8 cellular contexts compared by ENCODE assay signal in the genomic region with DNA sequence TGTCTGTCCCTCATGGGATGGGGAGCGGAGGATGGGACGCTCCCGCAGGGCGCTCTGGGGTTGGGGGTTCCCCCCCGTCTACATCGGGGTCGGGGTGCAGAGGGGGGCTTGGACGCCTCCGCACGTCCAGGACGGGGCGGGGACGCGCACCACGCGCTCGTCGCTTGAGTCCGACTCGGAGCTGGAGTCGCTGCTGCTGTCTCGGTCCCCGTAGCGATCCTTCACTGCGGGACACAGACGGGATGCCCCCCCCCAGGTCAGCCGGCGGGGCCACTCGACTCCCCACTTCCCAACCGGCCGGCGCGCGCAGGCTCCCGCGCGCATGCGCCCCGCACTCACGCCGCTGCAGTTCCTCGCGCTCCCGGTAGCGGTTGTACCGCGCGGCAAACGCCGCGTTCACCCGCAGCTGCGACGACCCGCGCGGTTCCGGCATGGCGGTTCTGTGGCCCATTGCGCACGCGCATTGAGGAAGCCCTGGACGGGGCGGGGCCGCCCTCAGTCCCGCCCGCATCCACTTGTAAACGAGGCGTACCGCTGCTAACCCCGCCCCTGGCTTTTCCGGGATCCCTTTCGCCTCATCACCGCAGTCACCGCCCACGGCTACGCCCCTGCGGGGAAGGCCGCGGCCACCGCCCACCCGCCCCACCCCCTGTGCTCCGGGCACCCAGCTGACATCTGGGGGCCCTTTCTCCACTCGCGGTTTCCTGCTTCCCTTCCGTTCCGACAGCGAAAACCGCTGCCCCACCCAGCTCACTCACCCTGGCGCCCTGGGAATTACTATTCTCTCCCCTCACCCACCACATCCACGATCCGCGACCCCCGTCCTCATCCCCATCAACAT. TPM values are rescaled to one million over a fixed set of nuclear protein-coding genes. Genes with fewer than 3 reads are reported as not detected.
DNase-seq lines count a peak whose midpoint lies in the region; ATAC-seq and TF ChIP-seq lines count a peak whose summit lies in the region.

A gene (minus strand): TSS at position 444 of the 841 bp plus-strand sequence. CDS start 11 bp downstream, at position 433.

- peak; percentile 82 for DNase-seq in DMS53 treated with DMSO at 0.1 percent for 48 hours (lab: John Stamatoyannopoulos, UW; ENCODE audit: unreplicated experiment)
- DNase-seq in KG1 (lab: John Stamatoyannopoulos, UW) = peak; percentile 98
- peak; percentile 99 for DNase-seq in activated T-cell treated with anti-CD3 and anti-CD28 coated beads, Interleukin-2, amount 50 U/mL, for 24 hours
- peak; percentile 96 for DNase-seq in stimulated activated CD8-positive, alpha-beta memory T cell treated with anti-CD3 and anti-CD28 coated beads, Interleukin-7, amount 100 ng/mL, for 24 hours (ENCODE audit: low read depth)

- no peaks in the 10 kb centered on the region for H3K27me3 ChIP-seq in muscle layer of duodenum (ENCODE audit: low read depth, low read length)

- peaks cover 62% of the 10 kb centered on the region for H3K36me3 Mint-ChIP-seq in activated T-cell treated with anti-CD3 and anti-CD28 coated beads, Interleukin-2, amount 50 U/mL, for 24 hours (ENCODE audit: low read depth)

- peaks cover 2 to 6% of the 10 kb centered on the region in 2 donors for H3K36me3 ChIP-seq in muscle layer of duodenum (ENCODE audit: control insufficient read depth in 1 of 2, insufficient read depth in 2 of 2, low read length in 2 of 2)

- peaks cover 13 to 38% of the 10 kb centered on the region in 2 donors for H3K4me1 ChIP-seq in muscle layer of duodenum (ENCODE audit: control insufficient read depth in 1 of 2, insufficient read depth in 2 of 2, low read length in 2 of 2)

- no peaks in the 10 kb centered on the region for H3K27me3 Mint-ChIP-seq in activated T-cell treated with anti-CD3 and anti-CD28 coated beads, Interleukin-2, amount 50 U/mL, for 24 hours

- ATAC-seq in GM21717 (IDR thresholded peaks at IDR 0.05; ENCODE audit: unreplicated experiment) (peak; percentile 36), esophagus mucosa (peak; percentile 84)

- H3K9me3 Mint-ChIP-seq in activated T-cell treated with anti-CD3 and anti-CD28 coated beads, Interleukin-2, amount 50 U/mL, for 24 hours = no peaks in the 10 kb centered on the region

- peak within 1 kb of the TSS; percentile 82 for H3K27ac ChIP-seq in muscle layer of duodenum (ENCODE audit: low read length)

- no peaks in the 10 kb centered on the region for H3K9me3 ChIP-seq in muscle layer of duodenum (ENCODE audit: control insufficient read depth in 1 of 2, low read length in 2 of 2)

- H3K4me3 Mint-ChIP-seq in activated T-cell treated with anti-CD3 and anti-CD28 coated beads, Interleukin-2, amount 50 U/mL, for 24 hours = peak within 1 kb of the TSS; percentile 91

- H3K4me1 Mint-ChIP-seq in activated T-cell treated with anti-CD3 and anti-CD28 coated beads, Interleukin-2, amount 50 U/mL, for 24 hours (ENCODE audit: low read depth) = peaks cover 53% of the 10 kb centered on the region

- H3K4me3 ChIP-seq in muscle layer of duodenum (ENCODE audit: low read depth in 1 of 2, low read length in 2 of 2) = peak within 1 kb of the TSS; percentile 76 to 88

- H3K27ac Mint-ChIP-seq in activated T-cell treated with anti-CD3 and anti-CD28 coated beads, Interleukin-2, amount 50 U/mL, for 24 hours = peak within 1 kb of the TSS; percentile 94

TF ChIP-seq in PFSK-1, 5 proteins besides CTCF, POLR2A, EP300 and RAD21:
- TF ChIP-seq POLR2AphosphoS5 (IDR thresholded peaks at IDR 0.05; ENCODE audit: low read depth, low read length) (peak; percentile 95), TAF1 (IDR thresholded peaks at IDR 0.05; ENCODE audit: borderline replicate concordance, insufficient read depth, low read length) (peak; percentile 79), FOXP2 (optimal IDR thresholded peaks at IDR 0.05; ENCODE audit: borderline replicate concordance, extremely low read depth, extremely low read length, insufficient read depth) (peak; percentile 73), SIN3A (IDR thresholded peaks at IDR 0.05; ENCODE audit: borderline replicate concordance, insufficient read depth, low read length) (peak; percentile 96; the same call in 1 of the 2 replicates)
- TF ChIP-seq, protein P1, sequence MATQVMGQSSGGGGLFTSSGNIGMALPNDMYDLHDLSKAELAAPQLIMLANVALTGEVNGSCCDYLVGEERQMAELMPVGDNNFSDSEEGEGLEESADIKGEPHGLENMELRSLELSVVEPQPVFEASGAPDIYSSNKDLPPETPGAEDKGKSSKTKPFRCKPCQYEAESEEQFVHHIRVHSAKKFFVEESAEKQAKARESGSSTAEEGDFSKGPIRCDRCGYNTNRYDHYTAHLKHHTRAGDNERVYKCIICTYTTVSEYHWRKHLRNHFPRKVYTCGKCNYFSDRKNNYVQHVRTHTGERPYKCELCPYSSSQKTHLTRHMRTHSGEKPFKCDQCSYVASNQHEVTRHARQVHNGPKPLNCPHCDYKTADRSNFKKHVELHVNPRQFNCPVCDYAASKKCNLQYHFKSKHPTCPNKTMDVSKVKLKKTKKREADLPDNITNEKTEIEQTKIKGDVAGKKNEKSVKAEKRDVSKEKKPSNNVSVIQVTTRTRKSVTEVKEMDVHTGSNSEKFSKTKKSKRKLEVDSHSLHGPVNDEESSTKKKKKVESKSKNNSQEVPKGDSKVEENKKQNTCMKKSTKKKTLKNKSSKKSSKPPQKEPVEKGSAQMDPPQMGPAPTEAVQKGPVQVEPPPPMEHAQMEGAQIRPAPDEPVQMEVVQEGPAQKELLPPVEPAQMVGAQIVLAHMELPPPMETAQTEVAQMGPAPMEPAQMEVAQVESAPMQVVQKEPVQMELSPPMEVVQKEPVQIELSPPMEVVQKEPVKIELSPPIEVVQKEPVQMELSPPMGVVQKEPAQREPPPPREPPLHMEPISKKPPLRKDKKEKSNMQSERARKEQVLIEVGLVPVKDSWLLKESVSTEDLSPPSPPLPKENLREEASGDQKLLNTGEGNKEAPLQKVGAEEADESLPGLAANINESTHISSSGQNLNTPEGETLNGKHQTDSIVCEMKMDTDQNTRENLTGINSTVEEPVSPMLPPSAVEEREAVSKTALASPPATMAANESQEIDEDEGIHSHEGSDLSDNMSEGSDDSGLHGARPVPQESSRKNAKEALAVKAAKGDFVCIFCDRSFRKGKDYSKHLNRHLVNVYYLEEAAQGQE (IDR thresholded peaks at IDR 0.05; ENCODE audit: insufficient read depth in 1 of 2, low read depth in 2 of 2, low read length in 2 of 2) = peak in 1 of 2 experiments; percentile 45; a peak in 1 of 4 replicates

RNA-seq across cellular contexts. Expression of the gene that starts here (rescaled TPM):
- polyA plus RNA-seq in PFSK-1 (2012; ENCODE audit: insufficient read length, low read depth) = 53.9 TPM
- total RNA-seq in esophagus mucosa = 22.5 TPM

Comparison
In these comparisons a context has a peak if more than half of its experiments do, and no peak if none do; other contexts are left out.
1. Peak in every context shown above with its lines: DNase-seq, ATAC-seq, H3K4me3 ChIP-seq and H3K27ac ChIP-seq.